Comparison of ENCODE assay signal across 16 cellular contexts in genomic region chr12:65539062-65539461, GRCh38.
"Had no signal": no experiment of that assay in that cellular context is flagged by ENCODE, and none has a peak within 500 bp of the region (broad histone marks: within the 10 kb centered on the region; RNA-seq: fewer than 3 reads in every experiment).

No MANE protein-coding gene starts in this region.

- H3K79me2 ChIP-seq: hepatocyte had no signal

- DNase-seq: cortex of kidney; dorsolateral prefrontal cortex; effector CD8-positive, alpha-beta T cell; foreskin melanocyte; head of caudate nucleus; left colon; natural killer cell; posterior cingulate gyrus; right cardiac atrium; stimulated activated CD4-positive, alpha-beta T cell treated with anti-CD3 and anti-CD28 coated beads, Interleukin-2, amount 100 ng/mL, for 48 hours; stimulated activated naive CD8-positive, alpha-beta T cell treated with anti-CD3 and anti-CD28 coated beads, Interleukin-15, Interleukin-2, amounts not matched to agents 100 U/mL and 50 U/mL, for 24 hours; thyroid gland; uterus had no signal

- H3K4me1 ChIP-seq: suprapubic skin had no signal

- H3K27me3 ChIP-seq: hepatocyte, suprapubic skin, thyroid gland, uterus had no signal

- H3K4me2 ChIP-seq: hepatocyte, smooth muscle cell had no signal

- H3K9me3 ChIP-seq: thyroid gland, uterus had no signal

- H2AFZ ChIP-seq: hepatocyte had no signal

- H3K4me3 ChIP-seq: dorsolateral prefrontal cortex, hepatocyte, smooth muscle cell, suprapubic skin, thyroid gland, uterus had no signal

- H3K27ac ChIP-seq: dorsolateral prefrontal cortex, hepatocyte, suprapubic skin, thyroid gland, uterus had no signal

- ATAC-seq: left colon; natural killer cell; right cardiac atrium; stimulated activated naive CD8-positive, alpha-beta T cell treated with anti-CD3 and anti-CD28 coated beads, Interleukin-15, Interleukin-2, amounts not matched to agents 100 U/mL and 50 U/mL, for 24 hours had no signal

- H3K36me3 ChIP-seq: suprapubic skin, thyroid gland, uterus had no signal
